Comparison of ENCODE assay signal across 8 cellular contexts in the genomic region with DNA sequence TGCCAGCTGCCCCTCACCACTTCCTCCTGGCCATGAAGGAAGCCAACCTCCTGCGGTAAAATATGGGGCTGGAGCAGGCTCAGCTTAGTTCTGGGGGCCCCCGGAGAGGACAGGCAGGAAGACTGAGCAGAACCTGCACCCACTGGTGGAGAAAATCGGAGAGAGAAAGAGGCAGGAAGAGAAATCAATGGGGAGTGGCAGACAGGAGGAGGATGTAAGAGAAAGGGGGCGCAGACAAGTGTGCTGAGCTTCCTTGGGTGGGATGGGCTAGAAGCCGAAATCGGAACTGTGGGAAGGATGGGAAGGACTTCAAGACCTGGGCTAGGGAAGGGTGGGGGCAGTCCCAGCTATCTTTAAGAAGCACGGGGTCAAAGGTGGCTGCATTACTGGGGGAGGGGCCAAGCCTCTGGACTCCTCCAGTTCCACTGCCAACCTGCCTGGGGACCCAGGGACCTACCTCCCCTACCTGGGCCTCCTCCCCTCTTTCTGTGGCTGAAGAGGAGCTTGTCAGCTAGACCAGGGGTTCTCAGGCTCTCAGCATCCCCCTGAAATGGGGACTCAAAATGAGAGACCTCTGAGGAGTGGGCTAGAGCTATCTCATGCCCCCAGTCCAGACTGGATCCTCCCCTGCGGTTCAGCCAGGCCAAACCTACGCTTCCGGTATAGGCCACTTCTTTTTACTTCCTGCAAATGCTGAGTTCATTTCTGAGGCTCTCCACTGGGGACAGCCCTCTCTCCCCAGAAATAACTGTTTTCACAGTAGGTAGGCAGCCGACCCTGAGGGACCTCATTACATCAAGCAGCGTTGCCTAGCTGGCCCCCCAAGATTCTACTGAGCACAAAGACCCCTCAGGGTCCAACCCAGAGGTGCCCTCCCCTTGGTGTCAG. TPM values are rescaled to one million over a fixed set of nuclear protein-coding genes. Genes with fewer than 3 reads are reported as not detected.
DNase-seq lines count a peak whose midpoint lies in the region; ATAC-seq, FAIRE-seq and TF ChIP-seq lines count a peak whose summit lies in the region.

No MANE protein-coding gene starts in this region.

- no peaks in the 10 kb centered on the region for H3K27me3 Mint-ChIP-seq in activated T-cell treated with anti-CD3 and anti-CD28 coated beads, Interleukin-2, amount 50 U/mL, for 72 hours (ENCODE audit: low read depth)

- H3K36me3 ChIP-seq in GM06990 (ENCODE audit: control insufficient read depth, insufficient read depth, low read length) (no peaks in the 10 kb centered on the region), esophagus muscularis mucosa (peaks cover 0 to 82% (median 53%) of the 10 kb centered on the region in 4 donors)

- H3K9me3 ChIP-seq in esophagus muscularis mucosa: no peaks in the 10 kb centered on the region

- H3K4me1 Mint-ChIP-seq in activated T-cell treated with anti-CD3 and anti-CD28 coated beads, Interleukin-2, amount 50 U/mL, for 72 hours (ENCODE audit: low read depth): peaks cover 20% of the 10 kb centered on the region
- H3K4me1 Mint-ChIP-seq in stimulated activated effector memory CD8-positive, alpha-beta T cell treated with anti-CD3 and anti-CD28 coated beads, Interleukin-12 subunit alpha, Interleukin-12 subunit beta, amount 100 ng/mL, for 72 hours: peaks cover 19% of the 10 kb centered on the region

- TF ChIP-seq POLR2A in esophagus muscularis mucosa (IDR thresholded peaks at IDR 0.05; ENCODE audit: low read depth): no peak

- peaks cover 0 to 7% (median 3%) of the 10 kb centered on the region in 4 donors for H3K4me1 ChIP-seq in esophagus muscularis mucosa

- no peak for TF ChIP-seq EP300 in esophagus muscularis mucosa (IDR thresholded peaks at IDR 0.05)

- TF ChIP-seq CTCF in GM06990 (IDR thresholded peaks at IDR 0.05; ENCODE audit: insufficient read depth, low read length, poor library complexity, severe bottlenecking) (peak; percentile 34), esophagus muscularis mucosa (IDR thresholded peaks at IDR 0.05) (no peak)

- intact Hi-C loops in esophagus muscularis mucosa (cut with DNase I): no loop called here

- no peak overlapping the region for H3K4me3 ChIP-seq in GM06990 (replicated peaks; ENCODE audit: low read depth, low read length)
- no peak overlapping the region for H3K4me3 ChIP-seq in esophagus muscularis mucosa

- ATAC-seq in GM19397 (IDR thresholded peaks at IDR 0.05; ENCODE audit: unreplicated experiment) (peak; percentile 73), HG03342 (IDR thresholded peaks at IDR 0.05; ENCODE audit: unreplicated experiment) (peak; percentile 94)
- ATAC-seq in activated T-cell treated with anti-CD3 and anti-CD28 coated beads, Interleukin-2, amount 50 U/mL, for 72 hours (replicated peaks in 1 of 2): peak; percentile 78
- peak; percentile 74 for ATAC-seq in stimulated activated effector memory CD8-positive, alpha-beta T cell treated with anti-CD3 and anti-CD28 coated beads, Interleukin-12 subunit alpha, Interleukin-12 subunit beta, amount 100 ng/mL, for 72 hours

- H3K36me3 Mint-ChIP-seq in activated T-cell treated with anti-CD3 and anti-CD28 coated beads, Interleukin-2, amount 50 U/mL, for 72 hours (ENCODE audit: insufficient read depth in 2 of 2): no peaks in the 10 kb centered on the region
- H3K36me3 Mint-ChIP-seq in stimulated activated effector memory CD8-positive, alpha-beta T cell treated with anti-CD3 and anti-CD28 coated beads, Interleukin-12 subunit alpha, Interleukin-12 subunit beta, amount 100 ng/mL, for 72 hours: no peaks in the 10 kb centered on the region

- peak overlapping the region; percentile 78 for H3K27ac Mint-ChIP-seq in activated T-cell treated with anti-CD3 and anti-CD28 coated beads, Interleukin-2, amount 50 U/mL, for 72 hours
- peak overlapping the region; percentile 91 for H3K27ac Mint-ChIP-seq in stimulated activated effector memory CD8-positive, alpha-beta T cell treated with anti-CD3 and anti-CD28 coated beads, Interleukin-12 subunit alpha, Interleukin-12 subunit beta, amount 100 ng/mL, for 72 hours

- no peak for FAIRE-seq in HTR-8/SVneo (lab: Jason Lieb, UNC)

- no peak overlapping the region for H3K4me3 Mint-ChIP-seq in activated T-cell treated with anti-CD3 and anti-CD28 coated beads, Interleukin-2, amount 50 U/mL, for 72 hours
- H3K4me3 Mint-ChIP-seq in stimulated activated effector memory CD8-positive, alpha-beta T cell treated with anti-CD3 and anti-CD28 coated beads, Interleukin-12 subunit alpha, Interleukin-12 subunit beta, amount 100 ng/mL, for 72 hours: peak overlapping the region; percentile 13

- H3K9me3 Mint-ChIP-seq in activated T-cell treated with anti-CD3 and anti-CD28 coated beads, Interleukin-2, amount 50 U/mL, for 72 hours: no peaks in the 10 kb centered on the region
- H3K9me3 Mint-ChIP-seq in stimulated activated effector memory CD8-positive, alpha-beta T cell treated with anti-CD3 and anti-CD28 coated beads, Interleukin-12 subunit alpha, Interleukin-12 subunit beta, amount 100 ng/mL, for 72 hours: no peaks in the 10 kb centered on the region

- 83% methylated on average over 9 of the region's 12 CpGs for WGBS in esophagus muscularis mucosa

- DNase-seq in GM06990 (ENCODE audit: extremely low read depth, insufficient read length) (peak; percentile 47), dedifferentiated amniotic fluid mesenchymal stem cell (ENCODE audit: extremely low spot score) (no peak), esophagus muscularis mucosa (ENCODE audit: extremely low spot score) (no peak), HTR-8/SVneo (ENCODE audit: insufficient read length, low spot score) (no peak)
- DNase-seq in activated T-cell treated with anti-CD3 and anti-CD28 coated beads, Interleukin-2, amount 50 U/mL, for 72 hours: peak; percentile 5 to 17
- peak in 1 of 2 donors; percentile 56 for DNase-seq in stimulated activated effector memory CD8-positive, alpha-beta T cell treated with anti-CD3 and anti-CD28 coated beads, Interleukin-12 subunit alpha, Interleukin-12 subunit beta, amount 100 ng/mL, for 72 hours (ENCODE audit: low spot score in 2 of 2)

- no peaks in the 10 kb centered on the region for H3K27me3 ChIP-seq in GM06990 (replicated peaks; ENCODE audit: control insufficient read depth, insufficient read depth, low read length)
- no peaks in the 10 kb centered on the region for H3K27me3 ChIP-seq in esophagus muscularis mucosa

- H3K27ac ChIP-seq in esophagus muscularis mucosa (replicated peaks in 1 of 4): peak overlapping the region in 2 of 4 donors; percentile 20 to 38

RNA-seq across cellular contexts. Expression of gene B3GNT7, which starts 33.6 kb away (rescaled TPM):
- under 1 TPM; 0.34 to 0.76 TPM for total RNA-seq in activated T-cell treated with anti-CD3 and anti-CD28 coated beads, Interleukin-2, amount 50 U/mL, for 72 hours
- total RNA-seq in esophagus muscularis mucosa: 1 to 10 TPM; 3.7 to 7.0 (median 4.5) TPM

Comparison
In these comparisons a context has a peak if more than half of its experiments do, and no peak if none do; other contexts are left out.
1. DNase-seq: peak in GM06990 (single experiment) and activated T-cell treated with anti-CD3 and anti-CD28 coated beads, Interleukin-2, amount 50 U/mL, for 72 hours (2 of 2); none in dedifferentiated amniotic fluid mesenchymal stem cell (single experiment), esophagus muscularis mucosa (single experiment) and HTR-8/SVneo (single experiment).
2. Peak in every context shown above with its lines, with median percentiles within 50 percentile points of each other: ATAC-seq.